Comparison of ENCODE assay signal across 2 cellular contexts in the genomic region with DNA sequence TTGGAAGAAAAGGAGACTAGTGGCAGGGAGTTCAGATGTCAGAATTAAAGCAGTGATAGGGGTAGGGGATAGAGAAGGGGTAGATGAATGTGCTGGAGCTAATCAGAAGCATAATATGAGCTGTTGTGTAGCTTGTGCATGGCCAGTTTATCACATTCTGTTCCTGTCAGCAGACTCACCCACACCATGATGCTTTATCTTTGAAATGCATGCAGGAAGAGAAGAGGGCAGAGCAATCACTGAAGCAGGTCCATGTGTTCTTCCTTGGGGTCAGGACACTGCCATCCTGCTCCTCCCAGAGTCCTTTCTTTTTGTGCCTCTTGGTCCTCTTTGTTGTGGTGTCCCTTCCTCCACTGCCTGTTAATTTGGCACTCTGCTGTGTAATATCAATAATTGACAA.
TF ChIP-seq lines count a peak whose summit lies in the region.

No MANE protein-coding gene starts in this region.

TF ChIP-seq in liver, 16 proteins besides CTCF, POLR2A, EP300 and RAD21:
- peak; percentile 55 for TF ChIP-seq NR2F2 (IDR thresholded peaks at IDR 0.05)
- TF ChIP-seq YY1 (IDR thresholded peaks at IDR 0.05), result no peak

TF ChIP-seq in HepG2, 621 proteins besides CTCF, POLR2A, EP300 and RAD21:
- TF ChIP-seq RXRA (CRISPR knock-in tag; IDR thresholded peaks at IDR 0.05), result no peak
- TF ChIP-seq ZNF737 (CRISPR knock-in tag; IDR thresholded peaks at IDR 0.05; ENCODE audit: borderline replicate concordance), result no peak
- no peak for TF ChIP-seq FOXK1 (CRISPR knock-in tag; IDR thresholded peaks at IDR 0.05; ENCODE audit: borderline replicate concordance, low read depth)
- TF ChIP-seq NPAS2 (CRISPR knock-in tag; IDR thresholded peaks at IDR 0.05; ENCODE audit: borderline replicate concordance), result no peak
- TF ChIP-seq FOXP1 (IDR thresholded peaks at IDR 0.05), result no peak
- no peak for TF ChIP-seq FOXP1 (CRISPR knock-in tag; IDR thresholded peaks at IDR 0.05)
- TF ChIP-seq SATB2 (CRISPR knock-in tag; IDR thresholded peaks at IDR 0.05), result no peak
- TF ChIP-seq ZBTB7B (CRISPR knock-in tag; IDR thresholded peaks at IDR 0.05), result no peak
- no peak for TF ChIP-seq NFAT5 (CRISPR knock-in tag; IDR thresholded peaks at IDR 0.05)
- TF ChIP-seq ZNF589 (CRISPR knock-in tag; conservative IDR thresholded peaks at IDR 0.05), result no peak
- TF ChIP-seq NR2F1 (CRISPR knock-in tag; IDR thresholded peaks at IDR 0.05), result no peak
- no peak for TF ChIP-seq SMAD9 (CRISPR knock-in tag; IDR thresholded peaks at IDR 0.05)
- TF ChIP-seq MBNL3 (CRISPR knock-in tag; conservative IDR thresholded peaks at IDR 0.05), result no peak
- no peak for TF ChIP-seq SRSF9 (IDR thresholded peaks at IDR 0.05; ENCODE audit: borderline replicate concordance, insufficient read depth, low read depth, low read length, poor library complexity, severe bottlenecking)
